Comparison of ENCODE assay signal across 16 cellular contexts in the genomic region with DNA sequence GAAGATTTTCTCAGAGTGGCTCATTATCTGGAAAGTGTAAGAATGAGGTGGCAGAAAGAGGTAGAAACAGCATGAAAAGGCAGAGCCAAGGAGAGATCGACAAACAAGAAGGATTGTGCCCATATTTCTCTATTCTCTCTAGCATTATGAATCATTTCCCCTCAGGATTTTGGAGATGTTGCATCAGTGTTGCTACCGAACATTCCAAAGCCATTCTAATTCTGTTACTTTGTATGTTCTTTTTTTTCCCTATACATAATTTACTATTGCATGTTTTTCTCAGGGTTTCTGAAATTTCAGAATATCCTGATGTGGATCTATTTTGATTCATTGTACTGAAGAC.
DNase-seq lines count a peak whose midpoint lies in the region; ATAC-seq and TF ChIP-seq lines count a peak whose summit lies in the region.
"Had no signal": no experiment of that assay in that cellular context is flagged by ENCODE, and none has a peak within 500 bp of the region (broad histone marks: within the 10 kb centered on the region; RNA-seq: fewer than 3 reads in every experiment).

No MANE protein-coding gene starts in this region.

- peak overlapping the region; percentile 85 for H3K27ac ChIP-seq in RWPE2 (ENCODE audit: poor library complexity, severe bottlenecking)
- H3K27ac ChIP-seq: BLaER1 treated with 17β-estradiol and CSF1 and Interleukin-3, amounts not matched to agents 10 nM and 100 nM had no signal

- H3K4me1 Mint-ChIP-seq in osteocyte (ENCODE audit: unreplicated experiment): peaks cover 12% of the 10 kb centered on the region
- H3K4me1 Mint-ChIP-seq: stimulated activated naive CD8-positive, alpha-beta T cell treated with anti-CD3 and anti-CD28 coated beads, Interleukin-15, amount 100 ng/mL, for 72 hours had no signal

- DNase-seq in GM03348 (ENCODE audit: low spot score) (peak; percentile 79), RWPE2 (ENCODE audit: low spot score) (no peak), osteocyte (ENCODE audit: extremely low spot score, unreplicated experiment) (no peak), NCI-H82 treated with DMSO at 0.1 percent for 48 hours (lab: John Stamatoyannopoulos, UW; ENCODE audit: unreplicated experiment) (no peak), left colon (no peak), SIG-M5 (lab: John Stamatoyannopoulos, UW) (no peak), NCI-H2081 (lab: John Stamatoyannopoulos, UW) (no peak)
- DNase-seq: aorta; MG63; NCI-H2029; NCI-H526 treated with DMSO at 0.1 percent for 48 hours; stimulated activated naive CD8-positive, alpha-beta T cell treated with anti-CD3 and anti-CD28 coated beads, Interleukin-15, amount 100 ng/mL, for 72 hours had no signal

- peaks cover 2% of the 10 kb centered on the region for H3K36me3 Mint-ChIP-seq in osteocyte (ENCODE audit: unreplicated experiment)

- no peaks in the 10 kb centered on the region for H3K27me3 ChIP-seq in RWPE2 (ENCODE audit: insufficient read depth, poor library complexity, severe bottlenecking)
- H3K27me3 ChIP-seq: BLaER1 treated with 17β-estradiol and CSF1 and Interleukin-3, amounts not matched to agents 10 nM and 100 nM; MG63 had no signal

- peak; percentile 84 for ATAC-seq in RWPE2 (ENCODE audit: low read depth)
- ATAC-seq in esophagus mucosa: peak; percentile 44
- no peak for ATAC-seq in left colon
- ATAC-seq: stimulated activated naive CD8-positive, alpha-beta T cell treated with anti-CD3 and anti-CD28 coated beads, Interleukin-15, amount 100 ng/mL, for 72 hours had no signal

- peak overlapping the region; percentile 96 for H3K27ac Mint-ChIP-seq in osteocyte (ENCODE audit: unreplicated experiment)
- H3K27ac Mint-ChIP-seq: activated T-helper 2 cell treated with anti-CD3 and anti-CD28 coated beads, Interferon-gamma antibody, Interleukin-2, Interleukin-4, amounts not matched to agents 10 μg/mL and 5 μg/mL and 100 μg/mL, durations not matched to agents 14 hours and 24 hours and 36 hours; stimulated activated naive CD8-positive, alpha-beta T cell treated with anti-CD3 and anti-CD28 coated beads, Interleukin-15, amount 100 ng/mL, for 72 hours had no signal

- no peak for TF ChIP-seq CTCF in RWPE2 (IDR thresholded peaks at IDR 0.05; ENCODE audit: poor library complexity, severe bottlenecking)
- TF ChIP-seq CTCF in osteocyte (IDR thresholded peaks at IDR 0.05): no peak

- peaks cover 21% of the 10 kb centered on the region for H3K4me1 ChIP-seq in RWPE2 (ENCODE audit: insufficient read depth, poor library complexity, severe bottlenecking)

- intact Hi-C loops in left colon (cut with DNase I, micrococcal nuclease): no loop called here

- H3K4me3 Mint-ChIP-seq in osteocyte (ENCODE audit: unreplicated experiment): no peak overlapping the region
- H3K4me3 Mint-ChIP-seq: stimulated activated naive CD8-positive, alpha-beta T cell treated with anti-CD3 and anti-CD28 coated beads, Interleukin-15, amount 100 ng/mL, for 72 hours had no signal

- H3K27me3 Mint-ChIP-seq in osteocyte (ENCODE audit: unreplicated experiment): no peaks in the 10 kb centered on the region
- H3K27me3 Mint-ChIP-seq: stimulated activated naive CD8-positive, alpha-beta T cell treated with anti-CD3 and anti-CD28 coated beads, Interleukin-15, amount 100 ng/mL, for 72 hours had no signal

- H3K9me3 ChIP-seq in RWPE2 (ENCODE audit: severe bottlenecking): peaks cover 4% of the 10 kb centered on the region

- H3K36me3 ChIP-seq in RWPE2 (ENCODE audit: low read depth): no peaks in the 10 kb centered on the region
- H3K36me3 ChIP-seq: BLaER1 treated with 17β-estradiol and CSF1 and Interleukin-3, amounts not matched to agents 10 nM and 100 nM; MG63 had no signal

- peaks cover 19% of the 10 kb centered on the region for H3K9me3 Mint-ChIP-seq in osteocyte (ENCODE audit: unreplicated experiment)

- H3K4me3 ChIP-seq in RWPE2 (ENCODE audit: severe bottlenecking): no peak overlapping the region
- H3K4me3 ChIP-seq: BLaER1 treated with 17β-estradiol and CSF1 and Interleukin-3, amounts not matched to agents 10 nM and 100 nM; lung; MG63 had no signal
